In genomic region chr4:165627548-165627947, GRCh38 we compare ENCODE assay signal across 24 cellular contexts.
"Had no signal": no experiment of that assay in that cellular context is flagged by ENCODE, and none has a peak within 500 bp of the region (broad histone marks: within the 10 kb centered on the region; RNA-seq: fewer than 3 reads in every experiment).

No MANE protein-coding gene starts in this region.

- ATAC-seq: activated T-cell treated with anti-CD3 and anti-CD28 coated beads, Interleukin-2, amount 50 U/mL, for 72 hours; left lobe of liver; stimulated activated memory B cell treated with anti-CD40 and anti-IgM and Interleukin-4, amounts not matched to agents 10 μg/mL and 1 μg/mL and 100 μg/mL, for 72 hours had no signal

- H3K27me3 Mint-ChIP-seq: activated CD4-positive, alpha-beta memory T cell treated with anti-CD3 and anti-CD28 coated beads for 36 hours; activated naive CD4-positive, alpha-beta T cell treated with anti-CD3 and anti-CD28 coated beads, Interleukin-2, amount 10 ng/mL, durations not matched to agents 7 days and 5 days; naive B cell; stimulated activated memory B cell treated with anti-CD40 and anti-IgM and Interleukin-4, amounts not matched to agents 10 μg/mL and 1 μg/mL and 100 μg/mL, for 72 hours had no signal

- H3K4me3 ChIP-seq: lung, sigmoid colon, smooth muscle cell, stomach, suprapubic skin, tibial nerve had no signal

- H3K4me3 Mint-ChIP-seq: activated CD4-positive, alpha-beta memory T cell treated with anti-CD3 and anti-CD28 coated beads for 36 hours; activated naive CD4-positive, alpha-beta T cell treated with anti-CD3 and anti-CD28 coated beads, Interleukin-2, amount 10 ng/mL, durations not matched to agents 7 days and 5 days; activated T-cell treated with anti-CD3 and anti-CD28 coated beads, Interleukin-2, amount 50 U/mL, for 72 hours; endodermal cell; naive B cell; stimulated activated memory B cell treated with anti-CD40 and anti-IgM and Interleukin-4, amounts not matched to agents 10 μg/mL and 1 μg/mL and 100 μg/mL, for 72 hours had no signal

- H3K9me3 ChIP-seq: sigmoid colon, stomach, suprapubic skin, tibial nerve had no signal

- H3K36me3 Mint-ChIP-seq: activated CD4-positive, alpha-beta memory T cell treated with anti-CD3 and anti-CD28 coated beads for 36 hours; activated naive CD4-positive, alpha-beta T cell treated with anti-CD3 and anti-CD28 coated beads, Interleukin-2, amount 10 ng/mL, durations not matched to agents 7 days and 5 days; naive B cell; stimulated activated memory B cell treated with anti-CD40 and anti-IgM and Interleukin-4, amounts not matched to agents 10 μg/mL and 1 μg/mL and 100 μg/mL, for 72 hours had no signal

- H3K4me1 ChIP-seq: stomach, tibial nerve had no signal

- H3K36me3 ChIP-seq: sigmoid colon, stomach, suprapubic skin, tibial nerve had no signal

- H3K9me3 Mint-ChIP-seq: activated CD4-positive, alpha-beta memory T cell treated with anti-CD3 and anti-CD28 coated beads for 36 hours; activated naive CD4-positive, alpha-beta T cell treated with anti-CD3 and anti-CD28 coated beads, Interleukin-2, amount 10 ng/mL, durations not matched to agents 7 days and 5 days; activated T-cell treated with anti-CD3 and anti-CD28 coated beads, Interleukin-2, amount 50 U/mL, for 72 hours; endodermal cell; naive B cell had no signal

- H3K27ac Mint-ChIP-seq: activated CD4-positive, alpha-beta memory T cell treated with anti-CD3 and anti-CD28 coated beads for 36 hours; activated naive CD4-positive, alpha-beta T cell treated with anti-CD3 and anti-CD28 coated beads, Interleukin-2, amount 10 ng/mL, durations not matched to agents 7 days and 5 days; activated T-cell treated with anti-CD3 and anti-CD28 coated beads, Interleukin-2, amount 50 U/mL, for 72 hours; endodermal cell; stimulated activated memory B cell treated with anti-CD40 and anti-IgM and Interleukin-4, amounts not matched to agents 10 μg/mL and 1 μg/mL and 100 μg/mL, for 72 hours had no signal

- H3K27me3 ChIP-seq: sigmoid colon, stomach, suprapubic skin, tibial nerve had no signal

- H3K4me1 Mint-ChIP-seq: activated naive CD4-positive, alpha-beta T cell treated with anti-CD3 and anti-CD28 coated beads, Interleukin-2, amount 10 ng/mL, durations not matched to agents 7 days and 5 days; naive B cell; stimulated activated memory B cell treated with anti-CD40 and anti-IgM and Interleukin-4, amounts not matched to agents 10 μg/mL and 1 μg/mL and 100 μg/mL, for 72 hours had no signal

- DNase-seq: activated CD4-positive, alpha-beta memory T cell treated with anti-CD3 and anti-CD28 coated beads for 36 hours; activated CD4-positive, alpha-beta T cell treated with anti-CD3 and anti-CD28 coated beads for 4 hours; activated CD4-positive, CD25-positive, alpha-beta regulatory T cell; activated effector memory CD4-positive, alpha-beta T cell treated with Interleukin-2 at 50 U/mL for 16 hours; activated naive CD4-positive, alpha-beta T cell treated with anti-CD3 and anti-CD28 coated beads, Interleukin-2, amount 10 ng/mL, durations not matched to agents 7 days and 5 days; activated T-cell treated with anti-CD3 and anti-CD28 coated beads, Interleukin-2, amount 50 U/mL, for 72 hours; amygdala; cerebellar nuclear complex; cortex of kidney; endodermal cell; naive B cell; nucleus accumbens; sigmoid colon; stimulated activated CD4-positive, alpha-beta T cell treated with anti-CD3 and anti-CD28 coated beads, Interleukin-15, amount 100 ng/mL, for 24 hours; stomach; T1000 had no signal

- H3K4me2 ChIP-seq: smooth muscle cell had no signal

- H3K27ac ChIP-seq: epithelial cell of prostate, sigmoid colon, stomach, suprapubic skin, tibial nerve had no signal

- FAIRE-seq: bronchial epithelial cell had no signal
